ENCODE assay signal across 14 cellular contexts in the genomic region with DNA sequence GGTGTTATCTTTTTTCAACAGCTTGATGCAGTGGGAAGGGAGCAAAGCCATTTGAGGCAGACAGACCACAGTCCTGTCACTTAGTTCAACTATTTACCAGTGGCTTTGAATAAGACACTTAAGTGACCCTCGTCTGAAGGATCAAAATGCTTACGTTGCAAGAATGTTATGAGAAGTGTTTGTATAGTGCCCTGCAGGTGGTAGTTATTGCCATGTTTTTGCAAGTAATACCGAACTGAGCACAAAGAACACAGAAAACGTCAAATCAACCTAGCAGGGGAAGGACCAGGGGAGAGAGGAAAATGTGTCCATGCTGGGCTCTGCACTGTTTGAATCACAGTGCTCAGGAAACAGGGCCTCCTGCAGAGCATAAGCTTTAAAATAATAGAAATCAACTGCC.
"Had no signal": no experiment of that assay in that cellular context is flagged by ENCODE, and none has a peak within 500 bp of the region (broad histone marks: within the 10 kb centered on the region; RNA-seq: fewer than 3 reads in every experiment).

No MANE protein-coding gene starts in this region.

- ATAC-seq: activated T-cell treated with anti-CD3 and anti-CD28 coated beads, Interleukin-2, amount 50 U/mL, for 72 hours; pancreas; stimulated activated effector memory CD8-positive, alpha-beta T cell treated with anti-CD3 and anti-CD28 coated beads, Interleukin-12 subunit alpha, Interleukin-12 subunit beta, amount 100 ng/mL, for 72 hours; T-cell had no signal

- DNase-seq: activated CD4-positive, alpha-beta memory T cell treated with anti-CD3 and anti-CD28 coated beads, Interleukin-2, amount 10 ng/mL, durations not matched to agents 7 days and 5 days; activated gamma-delta T cell treated with Interleukin-2 at 50 U/mL for 16 hours; activated naive CD8-positive, alpha-beta T cell treated with anti-CD3 and anti-CD28 coated beads for 36 hours; activated T-cell treated with anti-CD3 and anti-CD28 coated beads, Interleukin-2, amount 50 U/mL, for 72 hours; anterior cingulate cortex; caudate nucleus; effector CD8-positive, alpha-beta T cell; left ventricle myocardium inferior; mesenchymal stem cell; pancreas; T-cell; T1000; tibial artery had no signal
